27 cellular contexts compared by ENCODE assay signal in genomic region chr10:117601716-117602115, GRCh38. TPM values are rescaled to one million over a fixed set of nuclear protein-coding genes. Genes with fewer than 3 reads are reported as not detected.
"Had no signal": no experiment of that assay in that cellular context is flagged by ENCODE, and none has a peak within 500 bp of the region (broad histone marks: within the 10 kb centered on the region; RNA-seq: fewer than 3 reads in every experiment).

No MANE protein-coding gene starts in this region.

- H3K27ac ChIP-seq: stomach, suprapubic skin, testis, thoracic aorta, thyroid gland, tibial artery, tibial nerve, transverse colon, upper lobe of left lung, upper lobe of right lung, uterus, vagina had no signal

- DNase-seq: stimulated activated CD4-positive, alpha-beta T cell treated with anti-CD3 and anti-CD28 coated beads, Interleukin-2, amount 100 ng/mL, for 48 hours; stimulated activated CD4-positive, alpha-beta T cell treated with anti-CD3 and anti-CD28 coated beads, Interleukin-4, amount 100 ng/mL, for 1 hour; stimulated activated CD4-positive, alpha-beta T cell treated with anti-CD3 and anti-CD28 coated beads, Interleukin-4, amount 100 ng/mL, for 24 hours; stimulated activated CD4-positive, alpha-beta T cell treated with anti-CD3 and anti-CD28 coated beads, Interleukin-4, amount 100 ng/mL, for 4 hours; stimulated activated CD8-positive, alpha-beta memory T cell treated with anti-CD3 and anti-CD28 coated beads, Interleukin-4, amount 100 ng/mL, for 48 hours; stimulated activated naive B cell treated with anti-CD40 and anti-IgM and Interleukin-4, amounts not matched to agents 10 μg/mL and 1 μg/mL and 100 μg/mL, for 72 hours; stimulated activated naive CD4-positive, alpha-beta T cell; stimulated activated naive CD4-positive, alpha-beta T cell treated with Interleukin-2 at 50 U/mL for 16 hours; stimulated activated naive CD8-positive, alpha-beta T cell treated with anti-CD3 and anti-CD28 coated beads, Interleukin-15, amount 100 ng/mL, for 72 hours; stimulated activated naive CD8-positive, alpha-beta T cell treated with anti-CD3 and anti-CD28 coated beads, Interleukin-15, Interleukin-2, amounts not matched to agents 100 U/mL and 50 U/mL, for 24 hours; stomach; substantia nigra; testis; thyroid gland; tibial artery; transverse colon; trophoblast cell; upper lobe of left lung; upper lobe of right lung; uterus had no signal

- ATAC-seq: stimulated activated effector memory CD8-positive, alpha-beta T cell treated with anti-CD3 and anti-CD28 coated beads, Interleukin-12 subunit alpha, Interleukin-12 subunit beta, amount 100 ng/mL, for 72 hours; stimulated activated memory B cell treated with anti-CD40 and anti-IgM and Interleukin-4, amounts not matched to agents 10 μg/mL and 1 μg/mL and 100 μg/mL, for 72 hours; stimulated activated naive B cell treated with anti-CD40 and anti-IgM and Interleukin-4, amounts not matched to agents 10 μg/mL and 1 μg/mL and 100 μg/mL, for 72 hours; stimulated activated naive CD8-positive, alpha-beta T cell treated with anti-CD3 and anti-CD28 coated beads, Interleukin-15, amount 100 ng/mL, for 72 hours; stimulated activated naive CD8-positive, alpha-beta T cell treated with anti-CD3 and anti-CD28 coated beads, Interleukin-15, Interleukin-2, amounts not matched to agents 100 U/mL and 50 U/mL, for 24 hours; upper lobe of right lung had no signal

- FAIRE-seq: urothelium cell line had no signal

- H3K4me1 ChIP-seq: stomach, suprapubic skin, testis, thyroid gland, tibial artery, tibial nerve, transverse colon, upper lobe of left lung, upper lobe of right lung, uterus, vagina had no signal

- H3K36me3 ChIP-seq: stomach, suprapubic skin, thoracic aorta, thyroid gland, tibial artery, tibial nerve, transverse colon, upper lobe of left lung, upper lobe of right lung, uterus, vagina had no signal

- H3K4me3 ChIP-seq: stomach, suprapubic skin, testis, thoracic aorta, thyroid gland, tibial artery, tibial nerve, transverse colon, upper lobe of left lung, upper lobe of right lung, uterus, vagina had no signal

- H3K9me3 ChIP-seq: stomach, suprapubic skin, testis, thoracic aorta, thyroid gland, tibial artery, tibial nerve, transverse colon, upper lobe of left lung, upper lobe of right lung, uterus, vagina had no signal

- H3K27me3 ChIP-seq: testis, thyroid gland, tibial artery, upper lobe of left lung, uterus, vagina had no signal

RNA-seq across cellular contexts. Expression of gene EMX2, which starts 59.2 kb away (rescaled TPM):
- total RNA-seq: stomach, thoracic aorta, upper lobe of right lung had no signal
